In genomic region chr19:24069907-24070657, GRCh38 we compare ENCODE assay signal across 26 cellular contexts. TPM values are rescaled to one million over a fixed set of nuclear protein-coding genes. Genes with fewer than 3 reads are reported as not detected.
DNase-seq lines count a peak whose midpoint lies in the region; ATAC-seq and TF ChIP-seq lines count a peak whose summit lies in the region.
"Had no signal": no experiment of that assay in that cellular context is flagged by ENCODE, and none has a peak within 500 bp of the region (broad histone marks: within the 10 kb centered on the region; RNA-seq: fewer than 3 reads in every experiment).

No MANE protein-coding gene starts in this region.

- H3K4me1 ChIP-seq in RWPE2 (ENCODE audit: insufficient read depth, poor library complexity, severe bottlenecking) (no peaks in the 10 kb centered on the region), heart right ventricle (no peaks in the 10 kb centered on the region), sigmoid colon (no peaks in the 10 kb centered on the region), aorta (ENCODE audit: control insufficient read depth in 1 of 2, insufficient read depth in 2 of 2, low read length in 2 of 2) (no peaks in the 10 kb centered on the region)
- H3K4me1 ChIP-seq: BLaER1, lower lobe of right lung, SJSA1, upper lobe of left lung had no signal

- H3K27ac Mint-ChIP-seq in type B pancreatic cell = no peak overlapping the region
- H3K27ac Mint-ChIP-seq: activated naive CD8-positive, alpha-beta T cell; activated T-helper 2 cell treated with anti-CD3 and anti-CD28 coated beads, Interferon-gamma antibody, Interleukin-2, Interleukin-4, amounts not matched to agents 10 μg/mL and 5 μg/mL and 100 μg/mL, durations not matched to agents 14 hours and 24 hours and 36 hours; nephron progenitor cell; T-cell had no signal

- H3K27me3 ChIP-seq in RWPE2 (ENCODE audit: insufficient read depth, poor library complexity, severe bottlenecking) = no peaks in the 10 kb centered on the region
- H3K27me3 ChIP-seq in heart right ventricle = no peaks in the 10 kb centered on the region
- H3K27me3 ChIP-seq in sigmoid colon = no peaks in the 10 kb centered on the region
- H3K27me3 ChIP-seq in aorta (ENCODE audit: control insufficient read depth in 1 of 2, insufficient read depth in 2 of 2, low read length in 1 of 2) = no peaks in the 10 kb centered on the region
- H3K27me3 ChIP-seq: BLaER1, dorsolateral prefrontal cortex, SJSA1, upper lobe of left lung had no signal

- H3K4me3 Mint-ChIP-seq in type B pancreatic cell = no peak overlapping the region
- H3K4me3 Mint-ChIP-seq: activated naive CD8-positive, alpha-beta T cell; nephron progenitor cell; T-cell had no signal

- H3K36me3 ChIP-seq in RWPE2 (ENCODE audit: low read depth) = no peaks in the 10 kb centered on the region
- H3K36me3 ChIP-seq in heart right ventricle = peaks cover 0 to 68% (median 9%) of the 10 kb centered on the region in 9 donors
- peaks cover 0 to 79% (median 15%) of the 10 kb centered on the region in 4 donors for H3K36me3 ChIP-seq in sigmoid colon
- H3K36me3 ChIP-seq in aorta (ENCODE audit: control insufficient read depth in 1 of 2, insufficient read depth in 2 of 2, low read length in 1 of 2) = peaks cover 0 to 21% of the 10 kb centered on the region in 2 donors

- H3K9me3 Mint-ChIP-seq in type B pancreatic cell = peaks cover 6% of the 10 kb centered on the region

- no peak overlapping the region for H3K4me3 ChIP-seq in RWPE2 (ENCODE audit: severe bottlenecking)
- H3K4me3 ChIP-seq in heart right ventricle = no peak overlapping the region
- H3K4me3 ChIP-seq in sigmoid colon = no peak overlapping the region
- no peak overlapping the region for H3K4me3 ChIP-seq in aorta (ENCODE audit: low read length in 2 of 2)
- H3K4me3 ChIP-seq: BLaER1, dorsolateral prefrontal cortex, lower lobe of right lung, SJSA1, upper lobe of left lung had no signal

- TF ChIP-seq EP300 in sigmoid colon (IDR thresholded peaks at IDR 0.05) = no peak

- H3K9me3 ChIP-seq in RWPE2 (ENCODE audit: severe bottlenecking) (no peaks in the 10 kb centered on the region), heart right ventricle (peaks cover 0 to under 1% (median 0%) of the 10 kb centered on the region in 11 donors), sigmoid colon (no peaks in the 10 kb centered on the region), aorta (ENCODE audit: control insufficient read depth, low read length) (no peaks in the 10 kb centered on the region)
- H3K9me3 ChIP-seq: lower lobe of right lung, SJSA1, upper lobe of left lung had no signal

- peak; percentile 56 for ATAC-seq in HG02759 (IDR thresholded peaks at IDR 0.05; ENCODE audit: unreplicated experiment)
- peak; percentile 25; the same call in 1 of the 3 replicates for ATAC-seq in RWPE2 (ENCODE audit: low read depth)
- no peak for ATAC-seq in heart right ventricle
- ATAC-seq in aorta (ENCODE audit: low FRiP score) = no peak
- ATAC-seq: lower lobe of right lung, T-cell had no signal

- TF ChIP-seq CTCF in RWPE2 (IDR thresholded peaks at IDR 0.05; ENCODE audit: poor library complexity, severe bottlenecking) (no peak), heart right ventricle (IDR thresholded peaks at IDR 0.05) (no peak), sigmoid colon (IDR thresholded peaks at IDR 0.05) (no peak), type B pancreatic cell (conservative IDR thresholded peaks at IDR 0.05) (no peak)

- H3K36me3 Mint-ChIP-seq in type B pancreatic cell = peaks cover 57% of the 10 kb centered on the region

- intact Hi-C loops in heart right ventricle (cut with DNase I) (no loop called here), sigmoid colon (cut with DNase I) (no loop called here), aorta (cut with DNase I) (no loop called here)

- H3K27me3 Mint-ChIP-seq in type B pancreatic cell = no peaks in the 10 kb centered on the region
- H3K27me3 Mint-ChIP-seq: activated naive CD8-positive, alpha-beta T cell; T-cell had no signal

- DNase-seq in ELR (ENCODE audit: low read depth) (peak; percentile 45), RWPE2 (ENCODE audit: low spot score) (no peak), epithelial cell of prostate (ENCODE audit: low read depth, low spot score) (no peak), heart right ventricle (no peak), sigmoid colon (no peak), aorta (no peak), type B pancreatic cell (ENCODE audit: extremely low spot score, unreplicated experiment) (no peak)
- DNase-seq: activated CD4-positive, alpha-beta T cell treated with anti-CD3 and anti-CD28 coated beads, Interleukin-2, amount 50 U/mL, for 4 hours; activated CD4-positive, CD25-positive, alpha-beta regulatory T cell; anterior cingulate cortex; DMS79; dorsolateral prefrontal cortex; lower lobe of right lung; NCI-H1105; NCI-H2029 treated with DMSO at 0.1 percent for 48 hours; NCI-H2227 treated with DMSO at 0.1 percent for 48 hours; NCI-H526 treated with DMSO at 0.1 percent for 48 hours; nephron progenitor cell; retina; T-cell; upper lobe of left lung had no signal

- peaks cover 2% of the 10 kb centered on the region for H3K4me1 Mint-ChIP-seq in type B pancreatic cell (ENCODE audit: unreplicated experiment)

- no peak overlapping the region for H3K27ac ChIP-seq in RWPE2 (ENCODE audit: poor library complexity, severe bottlenecking)
- peak overlapping the region; percentile 39 for H3K27ac ChIP-seq in epithelial cell of prostate
- H3K27ac ChIP-seq in heart right ventricle = no peak overlapping the region
- no peak overlapping the region for H3K27ac ChIP-seq in sigmoid colon
- no peak overlapping the region for H3K27ac ChIP-seq in aorta (ENCODE audit: low read depth in 1 of 2, low read length in 2 of 2)
- H3K27ac ChIP-seq: BLaER1, dorsolateral prefrontal cortex, lower lobe of right lung, SJSA1, upper lobe of left lung had no signal

- TF ChIP-seq POLR2A in sigmoid colon (IDR thresholded peaks at IDR 0.05) = no peak

- 95% methylated on average over 3 of the region's 3 CpGs for WGBS in heart right ventricle, 2 donors
- 91 to 93% methylated on average over 3 of the region's 3 CpGs for WGBS in sigmoid colon, 2 donors
- WGBS in aorta, 2 donors = 89 to 90% methylated on average over 3 of the region's 3 CpGs

RNA-seq across cellular contexts. Expression of gene ZNF254, which starts 16.9 kb away (rescaled TPM):
- total RNA-seq in heart right ventricle = 10 to 100 TPM in 7 of 10 donors, 1 to 10 TPM in 3; 7.2 to 14.5 (median 11.7) TPM
- polyA plus RNA-seq in heart right ventricle = 1 to 10 TPM; 2.3 to 7.1 TPM
- 10 to 100 TPM; 11.3 to 23.0 (median 18.7) TPM for total RNA-seq in sigmoid colon
- polyA plus RNA-seq in sigmoid colon = 10 to 100 TPM in 1 of 3 donors, 1 to 10 TPM in 2; 5.5 to 11.6 (median 6.0) TPM
- 10 to 100 TPM; 13.8 to 23.5 TPM for total RNA-seq in aorta
- polyA plus RNA-seq in aorta = 1 to 10 TPM; 2.9 to 4.3 TPM
- total RNA-seq in type B pancreatic cell (ENCODE audit: low replicate concordance) = 21.1 and 29.9 TPM in 2 replicates

Comparison
In these comparisons a context has a peak if more than half of its experiments do, and no peak if none do; other contexts are left out.
1. ATAC-seq: peak in HG02759 (single experiment) and RWPE2 (single experiment); none in heart right ventricle (0 of 8) and aorta (single experiment).